1 cellular context compared by ENCODE assay signal in the genomic region with DNA sequence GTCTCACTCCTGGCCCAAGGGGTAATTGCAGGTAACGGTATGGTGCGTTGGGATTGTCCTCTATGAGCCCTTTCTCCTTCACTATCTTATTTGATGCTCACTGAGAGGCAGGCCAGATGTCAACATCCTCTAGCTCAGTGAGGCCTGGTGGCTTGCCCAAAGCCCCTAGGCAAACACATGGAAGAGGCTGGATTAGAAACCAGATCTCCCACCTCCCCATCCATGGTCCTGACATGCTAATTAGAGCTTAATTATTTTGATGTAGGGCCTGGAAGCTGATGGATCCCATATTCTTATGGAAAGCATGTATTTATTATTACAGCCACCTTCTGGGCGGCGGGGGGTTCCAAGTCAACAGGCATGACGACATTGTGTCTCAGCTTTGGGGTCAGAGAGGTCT.
TF ChIP-seq lines count a peak whose summit lies in the region.

No MANE protein-coding gene starts in this region.

TF ChIP-seq in K562, 482 proteins besides CTCF, POLR2A, EP300 and RAD21:
- TF ChIP-seq KLF1 (tag; IDR thresholded peaks at IDR 0.05) = no peak
- TF ChIP-seq SMAD4 (CRISPR knock-in tag; conservative IDR thresholded peaks at IDR 0.05) = no peak
- no peak for TF ChIP-seq ZNF644 (tag; IDR thresholded peaks at IDR 0.05; ENCODE audit: low read depth)
- no peak for TF ChIP-seq ZNF766 (CRISPR knock-in tag; conservative IDR thresholded peaks at IDR 0.05)
- no peak for TF ChIP-seq SRSF1 (IDR thresholded peaks at IDR 0.05; ENCODE audit: low read depth, low read length)
- TF ChIP-seq, protein P1, sequence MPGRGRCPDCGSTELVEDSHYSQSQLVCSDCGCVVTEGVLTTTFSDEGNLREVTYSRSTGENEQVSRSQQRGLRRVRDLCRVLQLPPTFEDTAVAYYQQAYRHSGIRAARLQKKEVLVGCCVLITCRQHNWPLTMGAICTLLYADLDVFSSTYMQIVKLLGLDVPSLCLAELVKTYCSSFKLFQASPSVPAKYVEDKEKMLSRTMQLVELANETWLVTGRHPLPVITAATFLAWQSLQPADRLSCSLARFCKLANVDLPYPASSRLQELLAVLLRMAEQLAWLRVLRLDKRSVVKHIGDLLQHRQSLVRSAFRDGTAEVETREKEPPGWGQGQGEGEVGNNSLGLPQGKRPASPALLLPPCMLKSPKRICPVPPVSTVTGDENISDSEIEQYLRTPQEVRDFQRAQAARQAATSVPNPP (IDR thresholded peaks at IDR 0.05; ENCODE audit: borderline replicate concordance, insufficient read depth, insufficient read length) = no peak
- no peak for TF ChIP-seq VEZF1 (CRISPR knock-in tag; IDR thresholded peaks at IDR 0.05)
- no peak for TF ChIP-seq CXXC5 (CRISPR knock-in tag; IDR thresholded peaks at IDR 0.05)
- no peak for TF ChIP-seq EGR1 (conservative IDR thresholded peaks at IDR 0.05)
- TF ChIP-seq, protein P2, sequence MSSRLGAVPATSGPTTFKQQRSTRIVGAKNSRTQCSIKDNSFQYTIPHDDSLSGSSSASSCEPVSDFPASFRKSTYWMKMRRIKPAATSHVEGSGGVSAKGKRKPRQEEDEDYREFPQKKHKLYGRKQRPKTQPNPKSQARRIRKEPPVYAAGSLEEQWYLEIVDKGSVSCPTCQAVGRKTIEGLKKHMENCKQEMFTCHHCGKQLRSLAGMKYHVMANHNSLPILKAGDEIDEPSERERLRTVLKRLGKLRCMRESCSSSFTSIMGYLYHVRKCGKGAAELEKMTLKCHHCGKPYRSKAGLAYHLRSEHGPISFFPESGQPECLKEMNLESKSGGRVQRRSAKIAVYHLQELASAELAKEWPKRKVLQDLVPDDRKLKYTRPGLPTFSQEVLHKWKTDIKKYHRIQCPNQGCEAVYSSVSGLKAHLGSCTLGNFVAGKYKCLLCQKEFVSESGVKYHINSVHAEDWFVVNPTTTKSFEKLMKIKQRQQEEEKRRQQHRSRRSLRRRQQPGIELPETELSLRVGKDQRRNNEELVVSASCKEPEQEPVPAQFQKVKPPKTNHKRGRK (tag; IDR thresholded peaks at IDR 0.05) = no peak
- TF ChIP-seq ARHGAP35 (IDR thresholded peaks at IDR 0.05; ENCODE audit: partially characterized antibody) = no peak
- no peak for TF ChIP-seq ZFP30 (CRISPR knock-in tag; IDR thresholded peaks at IDR 0.05; ENCODE audit: borderline replicate concordance)
